1 cellular context compared by ENCODE assay signal in the genomic region with DNA sequence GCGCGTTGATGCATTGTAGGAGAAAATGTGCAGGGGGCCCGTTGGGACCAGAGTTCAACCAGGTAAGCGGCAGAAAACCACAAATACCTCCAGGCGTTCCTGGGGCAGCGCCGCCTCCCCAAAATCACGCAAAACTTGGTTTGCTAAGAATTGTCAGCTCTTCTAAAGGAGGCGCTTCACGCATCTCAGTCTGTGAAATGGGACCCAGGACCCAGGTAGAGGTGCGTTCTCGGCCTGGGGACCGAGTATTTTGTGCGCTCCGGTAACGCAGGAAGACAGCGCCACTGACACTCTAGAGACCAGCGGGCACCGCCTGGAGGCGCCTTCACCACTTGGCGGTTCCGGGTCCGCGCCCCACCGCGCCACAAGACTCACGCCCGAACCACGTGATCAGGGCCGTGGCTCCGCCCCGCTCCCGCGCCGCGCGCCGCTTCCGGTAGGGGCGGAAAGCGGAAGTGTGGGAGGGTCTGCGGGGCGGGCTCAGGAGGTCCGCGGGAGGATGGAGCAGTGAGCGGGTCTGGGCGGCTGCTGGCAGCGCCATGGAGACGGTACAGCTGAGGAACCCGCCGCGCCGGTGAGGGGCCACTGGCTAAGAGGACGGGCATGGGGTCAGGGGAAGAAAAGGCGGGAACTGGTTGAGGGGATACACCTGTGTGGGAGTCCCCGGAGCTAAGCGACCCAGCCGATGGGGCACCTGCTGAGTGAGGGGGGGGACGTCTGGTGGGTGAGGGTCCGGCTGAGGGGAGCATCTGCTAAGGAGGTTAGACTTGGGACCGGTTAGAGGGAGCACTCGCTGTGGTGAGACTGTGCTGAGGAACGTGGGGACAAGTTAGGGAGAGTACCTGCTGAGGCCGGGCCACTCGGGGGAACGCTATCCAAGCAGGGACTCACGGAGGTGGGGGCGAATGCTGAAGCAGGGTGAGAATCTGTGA.
TF ChIP-seq lines count a peak whose summit lies in the region.

STK4 (plus strand) TSS at position 483 of the 932 bp plus-strand sequence; CDS start at position 540, 57 bp downstream.

TF ChIP-seq in HepG2, 621 proteins besides CTCF, POLR2A, EP300 and RAD21 (continued from another document and continues in another):
- TF ChIP-seq, protein P1, sequence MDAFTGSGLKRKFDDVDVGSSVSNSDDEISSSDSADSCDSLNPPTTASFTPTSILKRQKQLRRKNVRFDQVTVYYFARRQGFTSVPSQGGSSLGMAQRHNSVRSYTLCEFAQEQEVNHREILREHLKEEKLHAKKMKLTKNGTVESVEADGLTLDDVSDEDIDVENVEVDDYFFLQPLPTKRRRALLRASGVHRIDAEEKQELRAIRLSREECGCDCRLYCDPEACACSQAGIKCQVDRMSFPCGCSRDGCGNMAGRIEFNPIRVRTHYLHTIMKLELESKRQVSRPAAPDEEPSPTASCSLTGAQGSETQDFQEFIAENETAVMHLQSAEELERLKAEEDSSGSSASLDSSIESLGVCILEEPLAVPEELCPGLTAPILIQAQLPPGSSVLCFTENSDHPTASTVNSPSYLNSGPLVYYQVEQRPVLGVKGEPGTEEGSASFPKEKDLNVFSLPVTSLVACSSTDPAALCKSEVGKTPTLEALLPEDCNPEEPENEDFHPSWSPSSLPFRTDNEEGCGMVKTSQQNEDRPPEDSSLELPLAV (CRISPR knock-in tag; conservative IDR thresholded peaks at IDR 0.05; ENCODE audit: low read depth): no peak
- no peak for TF ChIP-seq EHMT2 (IDR thresholded peaks at IDR 0.05; ENCODE audit: borderline replicate concordance, low read depth, low read length)
- TF ChIP-seq ZNF143 (CRISPR knock-in tag; IDR thresholded peaks at IDR 0.05): peak; percentile 58
- peak; percentile 28; the same call in 1 of the 2 replicates for TF ChIP-seq CHD2 (IDR thresholded peaks at IDR 0.05; ENCODE audit: low read depth, low read length)
- TF ChIP-seq KDM4B (CRISPR knock-in tag; IDR thresholded peaks at IDR 0.05): peak; percentile 89
- peak in 1 of 2 experiments; percentile 27; a peak in 1 of 4 replicates for TF ChIP-seq NR2F1 (CRISPR knock-in tag; IDR thresholded peaks at IDR 0.05)
- peak; percentile 80; the same call in 1 of the 2 replicates for TF ChIP-seq IRF1 (CRISPR knock-in tag; IDR thresholded peaks at IDR 0.05; ENCODE audit: low read depth)
- TF ChIP-seq SNAPC2 (CRISPR knock-in tag; IDR thresholded peaks at IDR 0.05): peak; percentile 86; the same call in 1 of the 2 replicates
- no peak for TF ChIP-seq ZBTB49 (CRISPR knock-in tag; IDR thresholded peaks at IDR 0.05; ENCODE audit: borderline replicate concordance)
- peak; percentile 76; the same call in 1 of the 2 replicates for TF ChIP-seq TEAD2 (CRISPR knock-in tag; IDR thresholded peaks at IDR 0.05)
- TF ChIP-seq HNF4A (CRISPR knock-in tag; IDR thresholded peaks at IDR 0.05): peak; percentile 50
- TF ChIP-seq, protein P2, sequence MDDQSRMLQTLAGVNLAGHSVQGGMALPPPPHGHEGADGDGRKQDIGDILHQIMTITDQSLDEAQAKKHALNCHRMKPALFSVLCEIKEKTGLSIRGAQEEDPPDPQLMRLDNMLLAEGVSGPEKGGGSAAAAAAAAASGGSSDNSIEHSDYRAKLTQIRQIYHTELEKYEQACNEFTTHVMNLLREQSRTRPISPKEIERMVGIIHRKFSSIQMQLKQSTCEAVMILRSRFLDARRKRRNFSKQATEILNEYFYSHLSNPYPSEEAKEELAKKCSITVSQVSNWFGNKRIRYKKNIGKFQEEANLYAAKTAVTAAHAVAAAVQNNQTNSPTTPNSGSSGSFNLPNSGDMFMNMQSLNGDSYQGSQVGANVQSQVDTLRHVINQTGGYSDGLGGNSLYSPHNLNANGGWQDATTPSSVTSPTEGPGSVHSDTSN (CRISPR knock-in tag; IDR thresholded peaks at IDR 0.05; ENCODE audit: borderline replicate concordance): 0 out of 2 replicates have a peak, but pooled peaks have one; percentile 84
- peak; percentile 75 for TF ChIP-seq JARID2 (CRISPR knock-in tag; IDR thresholded peaks at IDR 0.05; ENCODE audit: insufficient replicate concordance)
- TF ChIP-seq ZNF792 (CRISPR knock-in tag; IDR thresholded peaks at IDR 0.05): peak; percentile 97
- peak; percentile 41; the same call in 1 of the 2 replicates for TF ChIP-seq FIP1L1 (IDR thresholded peaks at IDR 0.05; ENCODE audit: borderline replicate concordance, insufficient read depth, low read depth, low read length)
- peak; percentile 100 for TF ChIP-seq KAT7 (CRISPR knock-in tag; IDR thresholded peaks at IDR 0.05; ENCODE audit: borderline replicate concordance)
- TF ChIP-seq STAT6 (CRISPR knock-in tag; IDR thresholded peaks at IDR 0.05; ENCODE audit: borderline replicate concordance): peak; percentile 88; the same call in 1 of the 2 replicates
- TF ChIP-seq ZNF317 (CRISPR knock-in tag; IDR thresholded peaks at IDR 0.05): peak; percentile 90
- peak; percentile 36; the same call in 1 of the 2 replicates for TF ChIP-seq NCOR1 (IDR thresholded peaks at IDR 0.05; ENCODE audit: borderline replicate concordance, low read length)
- TF ChIP-seq RFXAP (CRISPR knock-in tag; IDR thresholded peaks at IDR 0.05; ENCODE audit: borderline replicate concordance): peak; percentile 90
- peak; percentile 78 for TF ChIP-seq ZNF335 (CRISPR knock-in tag; IDR thresholded peaks at IDR 0.05)
- TF ChIP-seq MBNL3 (CRISPR knock-in tag; conservative IDR thresholded peaks at IDR 0.05): no peak
- peak; percentile 86 for TF ChIP-seq ZNF451 (CRISPR knock-in tag; IDR thresholded peaks at IDR 0.05)
- TF ChIP-seq TOPORS (CRISPR knock-in tag; IDR thresholded peaks at IDR 0.05): no peak; the same call in 1 of the 2 replicates
- peak; percentile 96 for TF ChIP-seq CCDC6 (CRISPR knock-in tag; IDR thresholded peaks at IDR 0.05)
- TF ChIP-seq, protein P3, sequence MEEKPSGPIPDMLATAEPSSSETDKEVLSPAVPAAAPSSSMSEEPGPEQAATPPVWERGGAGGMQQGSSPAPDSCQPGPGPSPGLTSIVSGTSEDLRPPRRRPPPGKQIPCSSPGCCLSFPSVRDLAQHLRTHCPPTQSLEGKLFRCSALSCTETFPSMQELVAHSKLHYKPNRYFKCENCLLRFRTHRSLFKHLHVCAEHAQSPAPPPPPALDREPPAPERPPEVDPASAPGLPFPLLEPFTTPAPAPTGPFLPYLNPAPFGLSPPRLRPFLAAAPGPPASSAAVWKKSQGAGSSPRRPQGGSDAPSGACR (CRISPR knock-in tag; IDR thresholded peaks at IDR 0.05): peak; percentile 80
- peak; percentile 85 for TF ChIP-seq CHD4 (IDR thresholded peaks at IDR 0.05; ENCODE audit: borderline replicate concordance, low read length)
- TF ChIP-seq RXRB (CRISPR knock-in tag; IDR thresholded peaks at IDR 0.05; ENCODE audit: borderline replicate concordance): peak; percentile 88; the same call in 1 of the 2 replicates
- TF ChIP-seq ATAD3A (CRISPR knock-in tag; IDR thresholded peaks at IDR 0.05): no peak
- TF ChIP-seq SP2 (CRISPR knock-in tag; IDR thresholded peaks at IDR 0.05): peak; percentile 86
- peak; percentile 92; the same call in 1 of the 2 replicates for TF ChIP-seq SNAPC5 (CRISPR knock-in tag; IDR thresholded peaks at IDR 0.05; ENCODE audit: borderline replicate concordance)
- peak; percentile 97 for TF ChIP-seq ZNF563 (CRISPR knock-in tag; IDR thresholded peaks at IDR 0.05)
- peak; percentile 96 for TF ChIP-seq GABPA (IDR thresholded peaks at IDR 0.05; ENCODE audit: low read depth, low read length)
- TF ChIP-seq GABPA (CRISPR knock-in tag; IDR thresholded peaks at IDR 0.05; ENCODE audit: low read depth): peak; percentile 93
- TF ChIP-seq ZFP36 (IDR thresholded peaks at IDR 0.05; ENCODE audit: borderline replicate concordance, low read depth, low read length, partially characterized antibody): peak; percentile 29
- TF ChIP-seq KLF12 (CRISPR knock-in tag; IDR thresholded peaks at IDR 0.05; ENCODE audit: borderline replicate concordance): peak; percentile 98
- TF ChIP-seq ZNF710 (CRISPR knock-in tag; IDR thresholded peaks at IDR 0.05; ENCODE audit: borderline replicate concordance): no peak; the same call in none of the 2 replicates
- TF ChIP-seq PHF8 (CRISPR knock-in tag; IDR thresholded peaks at IDR 0.05): peak; percentile 95
- TF ChIP-seq, protein P4, sequence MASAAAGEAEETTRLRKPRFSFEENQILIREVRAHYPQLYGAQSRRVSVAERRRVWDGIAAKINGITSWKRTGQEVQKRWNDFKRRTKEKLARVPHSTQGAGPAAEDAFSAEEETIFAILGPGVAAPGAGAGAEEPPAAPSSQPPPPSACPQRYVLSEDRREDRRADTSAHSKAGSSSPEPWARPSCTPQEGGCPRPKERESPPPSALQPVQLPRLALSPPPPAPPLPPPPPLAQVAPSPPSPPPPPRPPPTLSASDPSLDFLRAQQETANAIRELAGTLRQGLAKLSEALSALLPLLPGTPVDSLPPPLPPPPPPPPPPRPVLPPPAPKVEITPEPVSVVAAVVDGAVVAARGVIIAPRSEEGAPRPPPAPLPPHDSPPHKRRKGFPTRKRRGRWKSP (CRISPR knock-in tag; IDR thresholded peaks at IDR 0.05): peak; percentile 98
- TF ChIP-seq MIER2 (CRISPR knock-in tag; IDR thresholded peaks at IDR 0.05): peak; percentile 84; the same call in 1 of the 2 replicates
- TF ChIP-seq ZNF552 (CRISPR knock-in tag; IDR thresholded peaks at IDR 0.05; ENCODE audit: borderline replicate concordance): peak; percentile 87; the same call in 1 of the 2 replicates
- peak; percentile 93; the same call in 1 of the 2 replicates for TF ChIP-seq FUBP1 (CRISPR knock-in tag; IDR thresholded peaks at IDR 0.05; ENCODE audit: borderline replicate concordance)
- TF ChIP-seq KDM6A (CRISPR knock-in tag; IDR thresholded peaks at IDR 0.05; ENCODE audit: low read depth): peak; percentile 54; the same call in 1 of the 2 replicates
- TF ChIP-seq NFKBIZ (CRISPR knock-in tag; IDR thresholded peaks at IDR 0.05): peak; percentile 88
- TF ChIP-seq TSC22D2 (CRISPR knock-in tag; IDR thresholded peaks at IDR 0.05; ENCODE audit: borderline replicate concordance): peak; percentile 95
- 0 out of 2 replicates have a peak, but pooled peaks have one; percentile 62 for TF ChIP-seq ZNF629 (CRISPR knock-in tag; conservative IDR thresholded peaks at IDR 0.05)
